26 cellular contexts compared by ENCODE assay signal in the genomic region with DNA sequence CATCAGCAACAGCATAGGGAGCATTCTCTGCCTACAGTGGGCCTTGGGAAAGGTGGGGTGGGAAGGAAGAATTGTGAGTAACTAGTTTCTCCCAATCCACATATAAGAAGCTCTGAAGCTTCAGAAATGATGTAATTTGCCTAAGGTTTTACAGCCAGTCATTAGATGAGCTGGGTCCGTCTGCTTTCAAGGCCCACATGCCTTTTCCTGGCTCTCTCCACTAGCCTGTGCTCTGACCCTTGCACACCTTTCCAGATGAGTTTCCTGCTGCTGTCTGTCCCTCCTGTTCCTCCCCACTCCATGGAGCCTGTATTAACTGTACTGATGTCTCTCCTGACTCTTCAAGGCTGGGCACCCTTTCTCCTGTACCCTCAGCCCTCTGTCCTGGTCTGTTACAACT. TPM values are rescaled to one million over a fixed set of nuclear protein-coding genes. Genes with fewer than 3 reads are reported as not detected.
A peak's percentile ranks its signal among the peaks of the same experiment; 100 is the strongest.
DNase-seq lines count a peak whose midpoint lies in the region; ATAC-seq, FAIRE-seq and TF ChIP-seq lines count a peak whose summit lies in the region.
"Had no signal": no experiment of that assay in that cellular context is flagged by ENCODE, and none has a peak within 500 bp of the region (broad histone marks: within the 10 kb centered on the region; RNA-seq: fewer than 3 reads in every experiment).

No MANE protein-coding gene starts in this region.

- TF ChIP-seq CTCF in heart right ventricle (IDR thresholded peaks at IDR 0.05) (no peak), endothelial cell of umbilical vein (IDR thresholded peaks at IDR 0.05; ENCODE audit: extremely low read depth in 1 of 2, insufficient read depth in 1 of 2, low read depth in 1 of 2, low read length in 2 of 2) (no peak), osteoblast (IDR thresholded peaks at IDR 0.05; ENCODE audit: extremely low read depth, low read depth, low read length) (no peak)

- POLR2A ChIA-PET in endothelial cell of umbilical vein (lab: Charles Lee), result no interaction called here

- no peak overlapping the region for H3K9ac ChIP-seq in endothelial cell of umbilical vein (replicated peaks; ENCODE audit: extremely low read depth, insufficient read depth, low read length)
- H3K9ac ChIP-seq: KMS-11 had no signal

- H4K20me1 ChIP-seq in endothelial cell of umbilical vein (replicated peaks; ENCODE audit: control insufficient read depth, extremely low read depth, insufficient read depth, low read length), result no peaks in the 10 kb centered on the region
- no peaks in the 10 kb centered on the region for H4K20me1 ChIP-seq in osteoblast (ENCODE audit: insufficient read depth, low read length)

- H3K79me2 ChIP-seq in endothelial cell of umbilical vein (ENCODE audit: control insufficient read depth, insufficient read depth, low read length), result peaks cover 27% of the 10 kb centered on the region
- H3K79me2 ChIP-seq in osteoblast (ENCODE audit: insufficient read depth, low read length), result no peaks in the 10 kb centered on the region

- TF ChIP-seq POLR2A in endothelial cell of umbilical vein (IDR thresholded peaks at IDR 0.05; ENCODE audit: low read depth, low read length), result no peak

- ATAC-seq in heart right ventricle, result no peak
- no peak for ATAC-seq in left ventricle myocardium superior
- ATAC-seq: Right ventricle myocardium inferior had no signal

- no peak overlapping the region for H3K4me2 ChIP-seq in endothelial cell of umbilical vein (ENCODE audit: insufficient read depth, low read length)
- no peak overlapping the region for H3K4me2 ChIP-seq in osteoblast (ENCODE audit: insufficient read depth, low read length)
- H3K4me2 ChIP-seq: KMS-11, PC-9 had no signal

- H2AFZ ChIP-seq in endothelial cell of umbilical vein (ENCODE audit: low read depth, low read length) (no peak overlapping the region), osteoblast (ENCODE audit: low read length) (no peak overlapping the region)
- H2AFZ ChIP-seq: PC-9 had no signal

- H3K27me3 ChIP-seq in heart right ventricle (peaks cover 0 to 16% (median 0%) of the 10 kb centered on the region in 7 donors), endothelial cell of umbilical vein (ENCODE audit: control insufficient read depth in 2 of 2, insufficient read depth in 2 of 2, low read length in 2 of 2) (no peaks in the 10 kb centered on the region), osteoblast (ENCODE audit: insufficient read depth, low read length) (peaks cover 3% of the 10 kb centered on the region)
- H3K27me3 ChIP-seq: BE2C had no signal

- BruUV-seq in endothelial cell of umbilical vein (replicated peaks; lab: Mats Ljungman, UMichigan), result no TSS peak

- H3K36me3 ChIP-seq in heart right ventricle (peaks cover 0 to 50% (median 0%) of the 10 kb centered on the region in 9 donors), endothelial cell of umbilical vein (ENCODE audit: control insufficient read depth in 2 of 2, extremely low read depth in 1 of 2, insufficient read depth in 2 of 2, low read length in 2 of 2) (peaks cover 2 to 25% of the 10 kb centered on the region in 2 experiments), osteoblast (ENCODE audit: insufficient read depth, low read length) (no peaks in the 10 kb centered on the region)
- H3K36me3 ChIP-seq: BE2C, HAP-1 had no signal

- intact Hi-C loops in heart right ventricle (cut with DNase I) (loop anchor here in 1 of 10 donors (5.0 kb wide), 2 partner anchors 47 to 102 kb away; a partner anchor contains a TSS), left ventricle myocardium superior (cut with micrococcal nuclease) (no loop called here), endothelial cell of umbilical vein (cut with micrococcal nuclease) (loop anchor here (5.0 kb wide), 1 partner anchor 572 kb away; a partner anchor contains a TSS)

- DNase-seq in heart right ventricle (no peak), left ventricle myocardium superior (no peak), endothelial cell of umbilical vein (ENCODE audit: low read depth, low spot score) (no peak), osteoblast (ENCODE audit: insufficient read length, low spot score, missing footprints) (peak; percentile 55), DMS79 (lab: John Stamatoyannopoulos, UW) (no peak), ecto neural progenitor cell (ENCODE audit: low spot score) (no peak), NCI-H345 treated with DMSO at 0.1 percent for 48 hours (lab: John Stamatoyannopoulos, UW; ENCODE audit: unreplicated experiment) (no peak)
- DNase-seq: 8988T; ACHN; BE2C; CD8-positive, alpha-beta memory T cell; DMS 273 treated with DMSO at 0.1 percent for 48 hours; DMS79 treated with DMSO at 0.1 percent for 48 hours; GF-D8; GOT3; HFFc6; MM.1S; NCI-H1694; NCI-H2029 treated with DMSO at 0.1 percent for 48 hours; NCI-H526 treated with DMSO at 0.1 percent for 48 hours; PC-9 had no signal

- CTCF ChIA-PET in endothelial cell of umbilical vein (lab: Charles Lee), result interaction anchor here (0.9 to 1.6 kb wide), 2 partner anchors 47 to 103 kb away, joined by 3 to 5 read pairs; a partner anchor contains a TSS

- dilution Hi-C loops in endothelial cell of umbilical vein (cut with MboI; ENCODE audit: extremely low pct_ligation_motif_present, low sequenced_read_pairs), result no loop called here

- 94 to 100% methylated on average over 1 of the region's 1 CpG for WGBS in heart right ventricle, 2 donors

- FAIRE-seq in endothelial cell of umbilical vein (lab: Jason Lieb, UNC), result no peak
- FAIRE-seq: GM12891 had no signal

- H3K9me1 ChIP-seq in endothelial cell of umbilical vein (replicated peaks; ENCODE audit: control insufficient read depth, extremely low read depth, insufficient read depth, low read length), result no peaks in the 10 kb centered on the region

- H3K4me1 ChIP-seq in heart right ventricle, result peaks cover 0 to 42% (median 20%) of the 10 kb centered on the region in 9 donors
- peaks cover 50% of the 10 kb centered on the region for H3K4me1 ChIP-seq in endothelial cell of umbilical vein (ENCODE audit: control insufficient read depth, extremely low read depth, insufficient read depth, low read length)
- peaks cover 5% of the 10 kb centered on the region for H3K4me1 ChIP-seq in osteoblast (ENCODE audit: insufficient read depth, low read length)
- H3K4me1 ChIP-seq: BE2C, HAP-1 had no signal

- H3K9me3 ChIP-seq in heart right ventricle (no peaks in the 10 kb centered on the region), endothelial cell of umbilical vein (replicated peaks; ENCODE audit: control insufficient read depth, insufficient read depth, low read length) (no peaks in the 10 kb centered on the region), osteoblast (ENCODE audit: low read depth, low read length) (no peaks in the 10 kb centered on the region)
- H3K9me3 ChIP-seq: BE2C, HAP-1 had no signal

- H3K27ac ChIP-seq in heart right ventricle (peak overlapping the region in 9 of 10 donors; percentile 21 to 69 (median 36)), endothelial cell of umbilical vein (ENCODE audit: insufficient read depth, low read depth, low read length) (peak overlapping the region; percentile 60), osteoblast (ENCODE audit: low read depth, low read length) (no peak overlapping the region)
- H3K27ac ChIP-seq: KMS-11, PC-9 had no signal

- H3K4me3 ChIP-seq in heart right ventricle (no peak overlapping the region), endothelial cell of umbilical vein (replicated peaks in 1 of 3; ENCODE audit: insufficient read depth in 1 of 3, low read depth in 1 of 3, low read length in 3 of 3) (no peak overlapping the region), osteoblast (ENCODE audit: insufficient read depth, low read length) (no peak overlapping the region)
- H3K4me3 ChIP-seq: HAP-1, PC-9 had no signal

TF ChIP-seq in endothelial cell of umbilical vein, 7 proteins besides CTCF, POLR2A, EP300 and RAD21:
- TF ChIP-seq EZH2 (IDR thresholded peaks at IDR 0.05; ENCODE audit: borderline replicate concordance, low read depth, low read length, severe bottlenecking) (no peak), FOS (IDR thresholded peaks at IDR 0.05; ENCODE audit: borderline replicate concordance, insufficient read depth, low read length) (no peak), MYC (IDR thresholded peaks at IDR 0.05; ENCODE audit: low read depth, low read length) (no peak), POLR2AphosphoS5 (IDR thresholded peaks at IDR 0.05; ENCODE audit: insufficient read depth, low read depth, low read length) (no peak), JUN (IDR thresholded peaks at IDR 0.05; ENCODE audit: borderline replicate concordance, insufficient read depth, insufficient read length, low read depth) (no peak), GATA2 (IDR thresholded peaks at IDR 0.05; ENCODE audit: insufficient read depth, insufficient read length, low read depth, low read length) (no peak)
- TF ChIP-seq, protein P1, sequence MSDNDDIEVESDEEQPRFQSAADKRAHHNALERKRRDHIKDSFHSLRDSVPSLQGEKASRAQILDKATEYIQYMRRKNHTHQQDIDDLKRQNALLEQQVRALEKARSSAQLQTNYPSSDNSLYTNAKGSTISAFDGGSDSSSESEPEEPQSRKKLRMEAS (IDR thresholded peaks at IDR 0.05; ENCODE audit: insufficient read depth, insufficient read length), result no peak

RNA-seq across cellular contexts. Expression of a gene that starts 6.4 kb away (rescaled TPM):
- total RNA-seq in heart right ventricle, result 1 to 10 TPM; 2.6 to 7.1 (median 4.7) TPM
- 1 to 10 TPM; 3.1 to 8.8 TPM for polyA plus RNA-seq in heart right ventricle
- total RNA-seq in left ventricle myocardium superior, result 6.5 TPM
- total RNA-seq in endothelial cell of umbilical vein, result 26.5 and 26.8 TPM in 2 replicates
- 33.0 and 38.0 TPM in 2 replicates for polyA plus RNA-seq in endothelial cell of umbilical vein
- 25.8 and 29.4 TPM in 2 replicates for polyA plus RNA-seq in endothelial cell of umbilical vein (2011; cell fraction: cytosol; rRNA removed)
- polyA plus RNA-seq in endothelial cell of umbilical vein (2011; cell fraction: nucleus; rRNA removed), result 35.0 and 41.6 TPM in 2 replicates
- polyA plus RNA-seq in endothelial cell of umbilical vein (2012), result 25.7 and 29.6 TPM in 2 replicates
- 33.7 and 43.8 TPM in 2 replicates for polyA minus RNA-seq in endothelial cell of umbilical vein
- not detected for polyA minus RNA-seq in endothelial cell of umbilical vein (2011; cell fraction: cytosol; rRNA and poly(A)+ RNA removed)
- polyA minus RNA-seq in endothelial cell of umbilical vein (2011; cell fraction: nucleus; rRNA and poly(A)+ RNA removed), result 25.5 and 26.6 TPM in 2 replicates
- total RNA-seq in osteoblast, result 0.29 and 0.36 TPM in 2 replicates
- total RNA-seq: PC-9, RPMI7951 had no signal

RNA-seq across cellular contexts. Expression of a gene that starts 46.8 kb away (rescaled TPM):
- total RNA-seq in heart right ventricle, result 100 to 1,000 TPM; 130 to 185 (median 157) TPM
- polyA plus RNA-seq in heart right ventricle, result 10 to 100 TPM; 14.1 to 52.7 TPM
- 155 TPM for total RNA-seq in left ventricle myocardium superior
- total RNA-seq in endothelial cell of umbilical vein, result 56.9 and 58.0 TPM in 2 replicates
- 28.0 and 30.8 TPM in 2 replicates for polyA plus RNA-seq in endothelial cell of umbilical vein
- 30.4 and 32.0 TPM in 2 replicates for polyA plus RNA-seq in endothelial cell of umbilical vein (2011; cell fraction: cytosol; rRNA removed)
- polyA plus RNA-seq in endothelial cell of umbilical vein (2011; cell fraction: nucleus; rRNA removed), result 24.7 and 30.5 TPM in 2 replicates
- polyA plus RNA-seq in endothelial cell of umbilical vein (2012), result 38.6 and 58.5 TPM in 2 replicates
- 51.7 and 56.0 TPM in 2 replicates for polyA minus RNA-seq in endothelial cell of umbilical vein
- polyA minus RNA-seq in endothelial cell of umbilical vein (2011; cell fraction: cytosol; rRNA and poly(A)+ RNA removed), result 87.7 TPM
- polyA minus RNA-seq in endothelial cell of umbilical vein (2011; cell fraction: nucleus; rRNA and poly(A)+ RNA removed), result 31.8 and 35.3 TPM in 2 replicates
- total RNA-seq in osteoblast, result 88.3 and 99.6 TPM in 2 replicates
